8 cellular contexts compared by ENCODE assay signal in genomic region chr21:36135391-36136094, GRCh38. TPM values are rescaled to one million over a fixed set of nuclear protein-coding genes. Genes with fewer than 3 reads are reported as not detected.
DNase-seq lines count a peak whose midpoint lies in the region; ATAC-seq and TF ChIP-seq lines count a peak whose summit lies in the region.

No MANE protein-coding gene starts in this region.

- 0 out of 3 replicates have a peak, but pooled peaks cover 5% of the 10 kb centered on the region for H3K9me3 Mint-ChIP-seq in GM23338

- no peaks in the 10 kb centered on the region for H3K9me2 ChIP-seq in GM23338 (ENCODE audit: insufficient read depth)

- peak overlapping the region; percentile 99 for H3K4me2 ChIP-seq in GM23338

- peaks cover 30% of the 10 kb centered on the region for H3K4me1 ChIP-seq in GM23338 (ENCODE audit: insufficient read depth)

- peak; percentile 66 for ATAC-seq in GM23338

- no peaks in the 10 kb centered on the region for H3K36me3 ChIP-seq in GM23338 (ENCODE audit: insufficient read depth)

- peaks cover 46% of the 10 kb centered on the region for H3K27me3 Mint-ChIP-seq in GM23338 (ENCODE audit: insufficient read depth, low read depth, poor library complexity)

- TF ChIP-seq CTCF in GM23338 (conservative IDR thresholded peaks at IDR 0.05; ENCODE audit: low read depth in 2 of 2), result no peak

- peak overlapping the region; percentile 73 for H3K4me3 ChIP-seq in GM23338

- H3K36me3 Mint-ChIP-seq in GM23338 (ENCODE audit: low read depth), result no peaks in the 10 kb centered on the region; the same call in 2 of the 3 replicates

- no peak overlapping the region for H3K27ac Mint-ChIP-seq in GM23338

- peak overlapping the region; percentile 48 for H2AFZ ChIP-seq in GM23338

- peaks cover 26% of the 10 kb centered on the region for H3K4me1 Mint-ChIP-seq in GM23338

- peaks cover 25% of the 10 kb centered on the region; the same call in 1 of the 2 replicates for H3F3A ChIP-seq in GM23338 (replicated peaks; ENCODE audit: low read depth)

- H3K27me3 ChIP-seq in GM23338 (ENCODE audit: insufficient read depth), result peaks cover 60% of the 10 kb centered on the region

- DNase-seq in AG08396 (ENCODE audit: low spot score) (peak; percentile 85), GM23338 (ENCODE audit: low spot score) (peak; percentile 83), NCI-H345 treated with DMSO at 0.1 percent for 48 hours (lab: John Stamatoyannopoulos, UW; ENCODE audit: unreplicated experiment) (peak; percentile 40), dermis blood vessel endothelial cell (peak; percentile 75), left kidney (ENCODE audit: low read depth, low spot score) (peak; percentile 86), OCI-M2 (lab: John Stamatoyannopoulos, UW; ENCODE audit: unreplicated experiment) (no peak)
- peak; percentile 19 to 25 for DNase-seq in activated CD4-positive, alpha-beta T cell treated with anti-CD3 and anti-CD28 coated beads, Interleukin-2, amount 50 U/mL, for 24 hours (ENCODE audit: low read depth in 1 of 2, low spot score in 1 of 2)
- DNase-seq in stimulated activated CD4-positive, alpha-beta T cell treated with anti-CD3 and anti-CD28 coated beads, Interleukin-1b, Interleukin-23, amount 100 ng/mL, for 48 hours, result peak; percentile 51

- H3K4me3 Mint-ChIP-seq in GM23338, result peak overlapping the region; percentile 77

- H3K79me2 ChIP-seq in GM23338 (replicated peaks; ENCODE audit: insufficient read depth), result no peaks in the 10 kb centered on the region

- H3K27ac ChIP-seq in GM23338 (ENCODE audit: low read depth), result no peak overlapping the region

- no peaks in the 10 kb centered on the region; the same call in 1 of the 2 replicates for H4K20me1 ChIP-seq in GM23338 (replicated peaks; ENCODE audit: insufficient read depth)

TF ChIP-seq in GM23338, 12 proteins besides CTCF, POLR2A, EP300 and RAD21:
- TF ChIP-seq EZH2 (IDR thresholded peaks at IDR 0.05; ENCODE audit: low read depth, unreplicated experiment) (peak; percentile 42), ZNF462 (CRISPR knock-in tag; IDR thresholded peaks at IDR 0.05) (no peak)
TF ChIP-seq in GM23338: peak in this region for 1.

RNA-seq across cellular contexts. Expression of gene CBR3, which starts 0.7 kb away (rescaled TPM):
- 4.0 and 4.6 TPM in 2 replicates for total RNA-seq in GM23338 (2014; rRNA removed; shearing (Covaris generic))
- 8.2 and 8.7 TPM in 2 replicates for polyA plus RNA-seq in GM23338 (2016; fragmentation: Nextera tagmentation; extraction: Ambion mirVana)
- total RNA-seq in dermis blood vessel endothelial cell, result 5.8 and 6.8 TPM in 2 replicates

RNA-seq across cellular contexts. Expression of gene DOP1B, which starts 21.1 kb away (rescaled TPM):
- 9.9 and 18.0 TPM in 2 replicates for total RNA-seq in GM23338 (2014; rRNA removed; shearing (Covaris generic))
- polyA plus RNA-seq in GM23338 (2016; fragmentation: Nextera tagmentation; extraction: Ambion mirVana), result 2.8 and 4.9 TPM in 2 replicates
- total RNA-seq in dermis blood vessel endothelial cell, result 5.1 and 11.1 TPM in 2 replicates
